ENCODE assay signal across 15 cellular contexts in the genomic region with DNA sequence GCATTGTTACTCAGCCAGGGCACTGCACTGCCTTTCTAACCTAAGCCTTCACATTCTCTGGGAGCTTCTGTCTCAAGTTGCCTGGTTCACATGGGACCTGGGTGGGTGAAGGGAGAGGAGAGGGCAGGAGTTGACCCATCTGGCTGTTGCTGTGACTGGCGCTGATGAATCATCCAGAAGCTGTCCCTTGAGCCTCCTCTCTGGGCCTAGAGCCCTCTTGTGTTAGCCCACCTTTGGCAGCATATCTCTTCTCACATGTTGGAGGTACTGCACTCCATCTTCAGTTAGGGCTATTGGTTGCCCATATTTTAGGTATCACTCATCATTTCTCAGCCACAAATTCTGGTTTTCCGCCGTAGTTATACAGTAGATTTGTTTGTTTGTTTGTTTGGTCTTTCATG. TPM values are rescaled to one million over a fixed set of nuclear protein-coding genes. Genes with fewer than 3 reads are reported as not detected.
DNase-seq lines count a peak whose midpoint lies in the region; ATAC-seq, FAIRE-seq and TF ChIP-seq lines count a peak whose summit lies in the region.
"Had no signal": no experiment of that assay in that cellular context is flagged by ENCODE, and none has a peak within 500 bp of the region (broad histone marks: within the 10 kb centered on the region; RNA-seq: fewer than 3 reads in every experiment).

No MANE protein-coding gene starts in this region.

- TF ChIP-seq CTCF in endothelial cell of umbilical vein (IDR thresholded peaks at IDR 0.05; ENCODE audit: extremely low read depth in 1 of 2, insufficient read depth in 1 of 2, low read depth in 1 of 2, low read length in 2 of 2) (no peak), smooth muscle cell (IDR thresholded peaks at IDR 0.05; ENCODE audit: borderline replicate concordance, insufficient read depth, poor library complexity, severe bottlenecking) (no peak)

- intact Hi-C loops in activated CD4-positive, alpha-beta memory T cell treated with anti-CD3 and anti-CD28 coated beads for 36 hours (cut with micrococcal nuclease), result loop anchor here (1.0 to 10.0 kb wide), 2 partner anchors 8 to 88 kb away; no protein-coding TSS in a partner anchor
- intact Hi-C loops in endothelial cell of umbilical vein (cut with micrococcal nuclease), result loop anchor here (1.0 kb wide), 1 partner anchor 20 kb away; a partner anchor contains a TSS

- H3K36me3 ChIP-seq in endothelial cell of umbilical vein (ENCODE audit: control insufficient read depth in 2 of 2, extremely low read depth in 1 of 2, insufficient read depth in 2 of 2, low read length in 2 of 2) (no peaks in the 10 kb centered on the region), smooth muscle cell (ENCODE audit: low read depth) (no peaks in the 10 kb centered on the region)
- H3K36me3 ChIP-seq: neutrophil, upper lobe of right lung had no signal

- CTCF ChIA-PET in activated CD4-positive, alpha-beta memory T cell treated with anti-CD3 and anti-CD28 coated beads for 36 hours (lab: Charles Lee), result interaction anchor here (0.6 to 1.0 kb wide), 2 partner anchors 88 to 255 kb away, joined by 3 to 5 read pairs; no protein-coding TSS in a partner anchor
- CTCF ChIA-PET in activated CD4-positive, alpha-beta memory T cell treated with anti-CD3 and anti-CD28 coated beads, Interleukin-2, amount 10 ng/mL, durations not matched to agents 7 days and 5 days (lab: Charles Lee), result interaction anchor here (2.4 kb wide), 1 partner anchor 87 kb away, joined by 10 read pairs; no protein-coding TSS in a partner anchor
- CTCF ChIA-PET in endothelial cell of umbilical vein (lab: Charles Lee), result interaction anchor here (1.1 to 1.6 kb wide), 2 partner anchors 30 to 38 kb away, joined by 3 to 5 read pairs; no protein-coding TSS in a partner anchor

- dilution Hi-C loops in endothelial cell of umbilical vein (cut with MboI; ENCODE audit: extremely low pct_ligation_motif_present, low sequenced_read_pairs), result no loop called here

- H3K4me3 ChIP-seq in endothelial cell of umbilical vein (replicated peaks in 1 of 3; ENCODE audit: insufficient read depth in 1 of 3, low read depth in 1 of 3, low read length in 3 of 3), result no peak overlapping the region
- no peak overlapping the region for H3K4me3 ChIP-seq in smooth muscle cell
- H3K4me3 ChIP-seq: spleen, upper lobe of right lung had no signal

- H3K9me3 Mint-ChIP-seq in activated CD4-positive, alpha-beta memory T cell treated with anti-CD3 and anti-CD28 coated beads for 36 hours, result peaks cover 16% of the 10 kb centered on the region
- H3K9me3 Mint-ChIP-seq in activated CD4-positive, alpha-beta memory T cell treated with anti-CD3 and anti-CD28 coated beads, Interleukin-2, amount 10 ng/mL, durations not matched to agents 7 days and 5 days, result peaks cover 5% of the 10 kb centered on the region
- peaks cover 12% of the 10 kb centered on the region for H3K9me3 Mint-ChIP-seq in T-helper 1 cell treated with Interleukin-12 subunit alpha and Interleukin-12 subunit beta and Interleukin-4 antibody, amounts not matched to agents 30 μg/mL and 1 μg/mL, for 36 hours

- H3K4me2 ChIP-seq in endothelial cell of umbilical vein (ENCODE audit: insufficient read depth, low read length), result no peak overlapping the region
- H3K4me2 ChIP-seq in smooth muscle cell, result no peak overlapping the region

- H3K36me3 Mint-ChIP-seq in activated CD4-positive, alpha-beta memory T cell treated with anti-CD3 and anti-CD28 coated beads for 36 hours, result peaks cover 27% of the 10 kb centered on the region
- H3K36me3 Mint-ChIP-seq in activated CD4-positive, alpha-beta memory T cell treated with anti-CD3 and anti-CD28 coated beads, Interleukin-2, amount 10 ng/mL, durations not matched to agents 7 days and 5 days (ENCODE audit: low read depth), result peaks cover 45% of the 10 kb centered on the region
- H3K36me3 Mint-ChIP-seq in T-helper 1 cell treated with Interleukin-12 subunit alpha and Interleukin-12 subunit beta and Interleukin-4 antibody, amounts not matched to agents 30 μg/mL and 1 μg/mL, for 36 hours (ENCODE audit: low read depth), result peaks cover 18% of the 10 kb centered on the region

- POLR2A ChIA-PET in activated CD4-positive, alpha-beta memory T cell treated with anti-CD3 and anti-CD28 coated beads for 36 hours (lab: Charles Lee), result interaction anchor here (1.4 kb wide), 1 partner anchor 10 kb away, joined by 5 read pairs; no protein-coding TSS in a partner anchor
- POLR2A ChIA-PET in activated CD4-positive, alpha-beta memory T cell treated with anti-CD3 and anti-CD28 coated beads, Interleukin-2, amount 10 ng/mL, durations not matched to agents 7 days and 5 days (lab: Charles Lee), result interaction anchor here (1.5 to 3.5 kb wide), 2 partner anchors 9 to 18 kb away, joined by 3 to 21 read pairs; a partner anchor contains a TSS
- POLR2A ChIA-PET in endothelial cell of umbilical vein (lab: Charles Lee), result no interaction called here

- no peaks in the 10 kb centered on the region for H3K9me3 ChIP-seq in endothelial cell of umbilical vein (replicated peaks; ENCODE audit: control insufficient read depth, insufficient read depth, low read length)
- no peaks in the 10 kb centered on the region for H3K9me3 ChIP-seq in smooth muscle cell (replicated peaks; ENCODE audit: low read depth)
- H3K9me3 ChIP-seq: neutrophil, upper lobe of right lung had no signal

- H3K4me1 Mint-ChIP-seq in activated CD4-positive, alpha-beta memory T cell treated with anti-CD3 and anti-CD28 coated beads for 36 hours (ENCODE audit: low read depth), result peaks cover 65% of the 10 kb centered on the region
- H3K4me1 Mint-ChIP-seq in activated CD4-positive, alpha-beta memory T cell treated with anti-CD3 and anti-CD28 coated beads, Interleukin-2, amount 10 ng/mL, durations not matched to agents 7 days and 5 days, result peaks cover 40% of the 10 kb centered on the region
- peaks cover 35% of the 10 kb centered on the region for H3K4me1 Mint-ChIP-seq in T-helper 1 cell treated with Interleukin-12 subunit alpha and Interleukin-12 subunit beta and Interleukin-4 antibody, amounts not matched to agents 30 μg/mL and 1 μg/mL, for 36 hours (ENCODE audit: low read depth)

- no peaks in the 10 kb centered on the region for H3K27me3 ChIP-seq in endothelial cell of umbilical vein (ENCODE audit: control insufficient read depth in 2 of 2, insufficient read depth in 2 of 2, low read length in 2 of 2)
- H3K27me3 ChIP-seq in smooth muscle cell (ENCODE audit: low read depth), result no peaks in the 10 kb centered on the region
- H3K27me3 ChIP-seq: neutrophil, spleen, upper lobe of right lung had no signal

- WGBS in smooth muscle cell (ENCODE audit: low lambda C conversion rate), result 80% methylated on average over 3 of the region's 3 CpGs

- H3K27me3 Mint-ChIP-seq in activated CD4-positive, alpha-beta memory T cell treated with anti-CD3 and anti-CD28 coated beads for 36 hours, result no peaks in the 10 kb centered on the region
- H3K27me3 Mint-ChIP-seq in activated CD4-positive, alpha-beta memory T cell treated with anti-CD3 and anti-CD28 coated beads, Interleukin-2, amount 10 ng/mL, durations not matched to agents 7 days and 5 days, result no peaks in the 10 kb centered on the region
- no peaks in the 10 kb centered on the region for H3K27me3 Mint-ChIP-seq in T-helper 1 cell treated with Interleukin-12 subunit alpha and Interleukin-12 subunit beta and Interleukin-4 antibody, amounts not matched to agents 30 μg/mL and 1 μg/mL, for 36 hours (ENCODE audit: low read depth)

- ATAC-seq in HG02981 (IDR thresholded peaks at IDR 0.05; ENCODE audit: unreplicated experiment), result no peak
- no peak for ATAC-seq in GM21737 (IDR thresholded peaks at IDR 0.05; ENCODE audit: unreplicated experiment)
- no peak for ATAC-seq in HG02642 (IDR thresholded peaks at IDR 0.05; ENCODE audit: poor library complexity, unreplicated experiment)

- H3K27ac ChIP-seq in endothelial cell of umbilical vein (ENCODE audit: insufficient read depth, low read depth, low read length) (peak overlapping the region; percentile 12), smooth muscle cell (ENCODE audit: low read depth) (peak overlapping the region; percentile 28)
- H3K27ac ChIP-seq: neutrophil, upper lobe of right lung had no signal

- no peaks in the 10 kb centered on the region for H3K9me1 ChIP-seq in endothelial cell of umbilical vein (replicated peaks; ENCODE audit: control insufficient read depth, extremely low read depth, insufficient read depth, low read length)

- peaks cover 97% of the 10 kb centered on the region for H3K79me2 ChIP-seq in endothelial cell of umbilical vein (ENCODE audit: control insufficient read depth, insufficient read depth, low read length)
- H3K79me2 ChIP-seq in smooth muscle cell (ENCODE audit: low read depth), result peaks cover 100% of the 10 kb centered on the region

- H3K4me3 Mint-ChIP-seq in activated CD4-positive, alpha-beta memory T cell treated with anti-CD3 and anti-CD28 coated beads for 36 hours, result no peak overlapping the region
- H3K4me3 Mint-ChIP-seq in activated CD4-positive, alpha-beta memory T cell treated with anti-CD3 and anti-CD28 coated beads, Interleukin-2, amount 10 ng/mL, durations not matched to agents 7 days and 5 days, result no peak overlapping the region
- no peak overlapping the region for H3K4me3 Mint-ChIP-seq in T-helper 1 cell treated with Interleukin-12 subunit alpha and Interleukin-12 subunit beta and Interleukin-4 antibody, amounts not matched to agents 30 μg/mL and 1 μg/mL, for 36 hours

- H2AFZ ChIP-seq in endothelial cell of umbilical vein (ENCODE audit: low read depth, low read length) (no peak overlapping the region), smooth muscle cell (ENCODE audit: low read depth) (no peak overlapping the region)

- H3K9ac ChIP-seq in endothelial cell of umbilical vein (replicated peaks; ENCODE audit: extremely low read depth, insufficient read depth, low read length) (no peak overlapping the region), smooth muscle cell (ENCODE audit: low read depth) (no peak overlapping the region)

- H4K20me1 ChIP-seq in endothelial cell of umbilical vein (replicated peaks; ENCODE audit: control insufficient read depth, extremely low read depth, insufficient read depth, low read length), result peaks cover 8% of the 10 kb centered on the region
- H4K20me1 ChIP-seq in smooth muscle cell (ENCODE audit: low read depth), result peaks cover 96% of the 10 kb centered on the region

- BruUV-seq in endothelial cell of umbilical vein (replicated peaks; lab: Mats Ljungman, UMichigan), result no TSS peak

- no peaks in the 10 kb centered on the region for H3F3A ChIP-seq in smooth muscle cell (ENCODE audit: low read depth)

- no peak for FAIRE-seq in endothelial cell of umbilical vein (lab: Jason Lieb, UNC)
- FAIRE-seq: colon, G401.6 had no signal

- peaks cover 34% of the 10 kb centered on the region for H3K4me1 ChIP-seq in endothelial cell of umbilical vein (ENCODE audit: control insufficient read depth, extremely low read depth, insufficient read depth, low read length)
- no peaks in the 10 kb centered on the region for H3K4me1 ChIP-seq in smooth muscle cell (ENCODE audit: low read depth)

- H3K27ac Mint-ChIP-seq in activated CD4-positive, alpha-beta memory T cell treated with anti-CD3 and anti-CD28 coated beads for 36 hours, result peak overlapping the region; percentile 2
- no peak overlapping the region for H3K27ac Mint-ChIP-seq in activated CD4-positive, alpha-beta memory T cell treated with anti-CD3 and anti-CD28 coated beads, Interleukin-2, amount 10 ng/mL, durations not matched to agents 7 days and 5 days
- H3K27ac Mint-ChIP-seq in T-helper 1 cell treated with Interleukin-12 subunit alpha and Interleukin-12 subunit beta and Interleukin-4 antibody, amounts not matched to agents 30 μg/mL and 1 μg/mL, for 36 hours, result peak overlapping the region; percentile 3

- no peak for DNase-seq in activated CD4-positive, alpha-beta memory T cell treated with anti-CD3 and anti-CD28 coated beads for 36 hours
- DNase-seq in activated CD4-positive, alpha-beta memory T cell treated with anti-CD3 and anti-CD28 coated beads, Interleukin-2, amount 10 ng/mL, durations not matched to agents 7 days and 5 days, result no peak
- DNase-seq in endothelial cell of umbilical vein (ENCODE audit: low read depth, low spot score) (no peak), smooth muscle cell (lab: John Stamatoyannopoulos, UW; ENCODE audit: unreplicated experiment) (no peak)
- DNase-seq: activated effector memory CD4-positive, alpha-beta T cell treated with Interleukin-2 at 50 U/mL for 16 hours; left cardiac atrium; spleen; upper lobe of right lung had no signal

- TF ChIP-seq POLR2A in endothelial cell of umbilical vein (IDR thresholded peaks at IDR 0.05; ENCODE audit: low read depth, low read length), result no peak

RNA-seq across cellular contexts. Expression of a gene that starts 19.8 kb away (rescaled TPM):
- 10 to 100 TPM; 91.0 to 94.4 TPM for total RNA-seq in activated CD4-positive, alpha-beta memory T cell treated with anti-CD3 and anti-CD28 coated beads for 36 hours
- total RNA-seq in activated CD4-positive, alpha-beta memory T cell treated with anti-CD3 and anti-CD28 coated beads, Interleukin-2, amount 10 ng/mL, durations not matched to agents 7 days and 5 days, result 10 to 100 TPM; 68.0 to 70.4 TPM
- total RNA-seq in endothelial cell of umbilical vein, result 62.5 and 66.6 TPM in 2 replicates
- 25.4 and 32.3 TPM in 2 replicates for polyA plus RNA-seq in endothelial cell of umbilical vein
- 44.0 and 49.3 TPM in 2 replicates for polyA plus RNA-seq in endothelial cell of umbilical vein (2011; cell fraction: cytosol; rRNA removed)
- polyA plus RNA-seq in endothelial cell of umbilical vein (2011; cell fraction: nucleus; rRNA removed), result 60.5 and 68.3 TPM in 2 replicates
- polyA plus RNA-seq in endothelial cell of umbilical vein (2012), result 57.0 and 78.8 TPM in 2 replicates
- 38.2 and 39.4 TPM in 2 replicates for polyA minus RNA-seq in endothelial cell of umbilical vein
- polyA minus RNA-seq in endothelial cell of umbilical vein (2011; cell fraction: cytosol; rRNA and poly(A)+ RNA removed), result 14.1 TPM
- 30.7 and 38.6 TPM in 2 replicates for polyA minus RNA-seq in endothelial cell of umbilical vein (2011; cell fraction: nucleus; rRNA and poly(A)+ RNA removed)
- total RNA-seq in smooth muscle cell, result 83.7 and 90.2 TPM in 2 replicates
- polyA plus RNA-seq in smooth muscle cell, result 41.3 and 43.4 TPM in 2 replicates
